Comparison of ENCODE assay signal across 1 cellular context in genomic region chr19:7394728-7395359, GRCh38.
TF ChIP-seq lines count a peak whose summit lies in the region.

No MANE protein-coding gene starts in this region.

TF ChIP-seq in HEK293, 187 proteins besides CTCF, POLR2A, EP300 and RAD21 (continued from another document and continues in another):
- TF ChIP-seq ZNF777 (tag by site-specific recombination; IDR thresholded peaks at IDR 0.05; ENCODE audit: borderline replicate concordance) (no peak), WT1 (tag by site-specific recombination; IDR thresholded peaks at IDR 0.05) (no peak), SALL2 (tag by site-specific recombination; IDR thresholded peaks at IDR 0.05; ENCODE audit: borderline replicate concordance) (no peak), ZNF501 (tag by site-specific recombination; IDR thresholded peaks at IDR 0.05) (no peak), PRDM2 (tag by site-specific recombination; IDR thresholded peaks at IDR 0.05; ENCODE audit: borderline replicate concordance) (no peak), ZNF157 (tag by site-specific recombination; IDR thresholded peaks at IDR 0.05) (no peak), TSHZ1 (tag by site-specific recombination; IDR thresholded peaks at IDR 0.05; ENCODE audit: borderline replicate concordance) (no peak), ZNF221 (tag by site-specific recombination; IDR thresholded peaks at IDR 0.05; ENCODE audit: borderline replicate concordance) (no peak), ZNF354C (tag by site-specific recombination; IDR thresholded peaks at IDR 0.05; ENCODE audit: borderline replicate concordance, low read depth) (no peak), ZNF426 (tag by site-specific recombination; IDR thresholded peaks at IDR 0.05) (no peak), GLIS2 (tag by site-specific recombination; IDR thresholded peaks at IDR 0.05) (peak; percentile 72), ZNF639 (tag by site-specific recombination; IDR thresholded peaks at IDR 0.05) (no peak), ZNF548 (tag by site-specific recombination; IDR thresholded peaks at IDR 0.05) (no peak), REST (tag by site-specific recombination; IDR thresholded peaks at IDR 0.05) (no peak), OSR2 (tag by site-specific recombination; IDR thresholded peaks at IDR 0.05) (peak; percentile 98), ZFP37 (tag by site-specific recombination; IDR thresholded peaks at IDR 0.05) (no peak), ZNF148 (tag by site-specific recombination; IDR thresholded peaks at IDR 0.05; ENCODE audit: borderline replicate concordance) (no peak), ZSCAN16 (tag by site-specific recombination; IDR thresholded peaks at IDR 0.05) (no peak), ZNF302 (tag by site-specific recombination; IDR thresholded peaks at IDR 0.05; ENCODE audit: low read depth) (no peak), ZNF610 (tag by site-specific recombination; IDR thresholded peaks at IDR 0.05; ENCODE audit: borderline replicate concordance) (no peak), KLF16 (tag by site-specific recombination; IDR thresholded peaks at IDR 0.05) (peak; percentile 94), ZSCAN23 (tag by site-specific recombination; IDR thresholded peaks at IDR 0.05) (no peak), ZNF544 (tag by site-specific recombination; IDR thresholded peaks at IDR 0.05) (no peak), ZNF433 (tag by site-specific recombination; IDR thresholded peaks at IDR 0.05; ENCODE audit: low read depth) (no peak), ZFP41 (tag by site-specific recombination; IDR thresholded peaks at IDR 0.05; ENCODE audit: borderline replicate concordance) (no peak), ZNF10 (tag by site-specific recombination; IDR thresholded peaks at IDR 0.05) (no peak), HOXC10 (CRISPR knock-in tag; IDR thresholded peaks at IDR 0.05) (no peak), ZNF692 (tag by site-specific recombination; IDR thresholded peaks at IDR 0.05) (no peak), KLF1 (tag by site-specific recombination; IDR thresholded peaks at IDR 0.05) (peak; percentile 92), ZNF654 (tag by site-specific recombination; IDR thresholded peaks at IDR 0.05; ENCODE audit: low read depth) (no peak), ZNF239 (tag by site-specific recombination; IDR thresholded peaks at IDR 0.05) (no peak), BCL6B (tag by site-specific recombination; IDR thresholded peaks at IDR 0.05) (no peak), ZNF174 (tag by site-specific recombination; IDR thresholded peaks at IDR 0.05) (no peak), ZNF121 (tag by site-specific recombination; IDR thresholded peaks at IDR 0.05) (no peak), ZNF449 (tag by site-specific recombination; IDR thresholded peaks at IDR 0.05) (no peak), ZNF707 (tag by site-specific recombination; IDR thresholded peaks at IDR 0.05) (no peak), ZBTB1 (tag by site-specific recombination; IDR thresholded peaks at IDR 0.05) (no peak)
